Comparison of ENCODE assay signal across 32 cellular contexts in genomic region chr16:85142129-85142513, GRCh38. TPM values are rescaled to one million over a fixed set of nuclear protein-coding genes. Genes with fewer than 3 reads are reported as not detected.
"Had no signal": no experiment of that assay in that cellular context is flagged by ENCODE, and none has a peak within 500 bp of the region (broad histone marks: within the 10 kb centered on the region; RNA-seq: fewer than 3 reads in every experiment).

No MANE protein-coding gene starts in this region.

- H3K27ac Mint-ChIP-seq: activated CD4-positive, alpha-beta memory T cell treated with anti-CD3 and anti-CD28 coated beads, Interleukin-2, amount 10 ng/mL, durations not matched to agents 7 days and 5 days; activated CD4-positive, alpha-beta T cell treated with anti-CD3 and anti-CD28 coated beads, Interleukin-2, amount 10 ng/mL, durations not matched to agents 7 days and 5 days; activated naive CD4-positive, alpha-beta T cell treated with anti-CD3 and anti-CD28 coated beads, Interleukin-2, amount 10 ng/mL, durations not matched to agents 7 days and 5 days; activated naive CD4-positive, alpha-beta T cell treated with anti-CD3 and anti-CD28 coated beads, Interleukin-2, amount 50 U/mL, for 72 hours; activated naive CD8-positive, alpha-beta T cell treated with anti-CD3 and anti-CD28 coated beads, Interleukin-2, amount 10 ng/mL, durations not matched to agents 7 days and 5 days; activated T-cell treated with anti-CD3 and anti-CD28 coated beads, Interleukin-2, amount 50 U/mL, for 24 hours; activated T-cell treated with anti-CD3 and anti-CD28 coated beads, Interleukin-2, amount 50 U/mL, for 72 hours; WTC11 had no signal

- H3K4me3 Mint-ChIP-seq: activated CD4-positive, alpha-beta memory T cell treated with anti-CD3 and anti-CD28 coated beads, Interleukin-2, amount 10 ng/mL, durations not matched to agents 7 days and 5 days; activated CD4-positive, alpha-beta T cell treated with anti-CD3 and anti-CD28 coated beads, Interleukin-2, amount 10 ng/mL, durations not matched to agents 7 days and 5 days; activated naive CD4-positive, alpha-beta T cell treated with anti-CD3 and anti-CD28 coated beads, Interleukin-2, amount 10 ng/mL, durations not matched to agents 7 days and 5 days; activated naive CD8-positive, alpha-beta T cell treated with anti-CD3 and anti-CD28 coated beads, Interleukin-2, amount 10 ng/mL, durations not matched to agents 7 days and 5 days; activated T-cell treated with anti-CD3 and anti-CD28 coated beads, Interleukin-2, amount 50 U/mL, for 24 hours; activated T-cell treated with anti-CD3 and anti-CD28 coated beads, Interleukin-2, amount 50 U/mL, for 72 hours; brain; effector memory CD8-positive, alpha-beta T cell; WTC11 had no signal

- H3K36me3 ChIP-seq: ascending aorta, breast epithelium, cardiac muscle cell, esophagus muscularis mucosa, gastrocnemius medialis had no signal

- H3K9me3 Mint-ChIP-seq: activated CD4-positive, alpha-beta memory T cell treated with anti-CD3 and anti-CD28 coated beads, Interleukin-2, amount 10 ng/mL, durations not matched to agents 7 days and 5 days; activated CD4-positive, alpha-beta T cell treated with anti-CD3 and anti-CD28 coated beads, Interleukin-2, amount 10 ng/mL, durations not matched to agents 7 days and 5 days; activated naive CD4-positive, alpha-beta T cell treated with anti-CD3 and anti-CD28 coated beads, Interleukin-2, amount 10 ng/mL, durations not matched to agents 7 days and 5 days; activated naive CD4-positive, alpha-beta T cell treated with anti-CD3 and anti-CD28 coated beads, Interleukin-2, amount 50 U/mL, for 72 hours; activated naive CD8-positive, alpha-beta T cell treated with anti-CD3 and anti-CD28 coated beads, Interleukin-2, amount 10 ng/mL, durations not matched to agents 7 days and 5 days; activated T-cell treated with anti-CD3 and anti-CD28 coated beads, Interleukin-2, amount 50 U/mL, for 24 hours; activated T-cell treated with anti-CD3 and anti-CD28 coated beads, Interleukin-2, amount 50 U/mL, for 72 hours; effector memory CD8-positive, alpha-beta T cell; WTC11 had no signal

- H3K36me3 Mint-ChIP-seq: activated naive CD4-positive, alpha-beta T cell treated with anti-CD3 and anti-CD28 coated beads, Interleukin-2, amount 10 ng/mL, durations not matched to agents 7 days and 5 days; activated naive CD4-positive, alpha-beta T cell treated with anti-CD3 and anti-CD28 coated beads, Interleukin-2, amount 50 U/mL, for 72 hours; activated naive CD8-positive, alpha-beta T cell treated with anti-CD3 and anti-CD28 coated beads, Interleukin-2, amount 10 ng/mL, durations not matched to agents 7 days and 5 days; brain; WTC11 had no signal

- H3K27ac ChIP-seq: ascending aorta, breast epithelium, cardiac muscle cell, esophagus muscularis mucosa, foreskin keratinocyte had no signal

- H3K27me3 ChIP-seq: ascending aorta, breast epithelium, cardiac muscle cell, esophagus muscularis mucosa, gastrocnemius medialis had no signal

- H3K4me1 ChIP-seq: foreskin keratinocyte had no signal

- DNase-seq: activated CD4-positive, alpha-beta memory T cell treated with anti-CD3 and anti-CD28 coated beads, Interleukin-2, amount 10 ng/mL, durations not matched to agents 7 days and 5 days; activated CD4-positive, alpha-beta T cell treated with anti-CD3 and anti-CD28 coated beads for 1 hour; activated CD4-positive, alpha-beta T cell treated with anti-CD3 and anti-CD28 coated beads for 4 hours; activated CD4-positive, alpha-beta T cell treated with anti-CD3 and anti-CD28 coated beads, Interleukin-2, amount 10 ng/mL, durations not matched to agents 7 days and 5 days; activated CD4-positive, alpha-beta T cell treated with anti-CD3 and anti-CD28 coated beads, Interleukin-2, amount 50 U/mL, for 4 hours; activated CD8-positive, alpha-beta memory T cell treated with anti-CD3 and anti-CD28 coated beads, Interleukin-2, amount 50 U/mL, for 48 hours; activated gamma-delta T cell; activated naive CD4-positive, alpha-beta T cell; activated naive CD4-positive, alpha-beta T cell treated with anti-CD3 and anti-CD28 coated beads, Interleukin-2, amount 10 ng/mL, durations not matched to agents 7 days and 5 days; activated naive CD8-positive, alpha-beta T cell treated with anti-CD3 and anti-CD28 coated beads, Interleukin-2, amount 10 ng/mL, durations not matched to agents 7 days and 5 days; activated T-cell treated with anti-CD3 and anti-CD28 coated beads for 4 hours; activated T-cell treated with anti-CD3 and anti-CD28 coated beads, Interleukin-2, amount 50 U/mL, for 24 hours; activated T-cell treated with anti-CD3 and anti-CD28 coated beads, Interleukin-2, amount 50 U/mL, for 72 hours; central memory CD4-positive, alpha-beta T cell; dermis blood vessel endothelial cell; effector CD4-positive, alpha-beta T cell; effector memory CD8-positive, alpha-beta T cell; erythroblast; foreskin keratinocyte; gastrocnemius medialis; glutamatergic neuron; T-helper 2 cell had no signal

- ATAC-seq: activated naive CD4-positive, alpha-beta T cell treated with anti-CD3 and anti-CD28 coated beads, Interleukin-2, amount 50 U/mL, for 72 hours; activated T-cell treated with anti-CD3 and anti-CD28 coated beads, Interleukin-2, amount 50 U/mL, for 72 hours; effector memory CD8-positive, alpha-beta T cell; foreskin keratinocyte; gastrocnemius medialis; WTC11 had no signal

- H3K4me3 ChIP-seq: ascending aorta, breast epithelium, cardiac muscle cell, coronary artery, esophagus muscularis mucosa, gastrocnemius medialis had no signal

- H3K4me1 Mint-ChIP-seq: activated CD4-positive, alpha-beta T cell treated with anti-CD3 and anti-CD28 coated beads, Interleukin-2, amount 10 ng/mL, durations not matched to agents 7 days and 5 days had no signal

- H3K9me3 ChIP-seq: ascending aorta, breast epithelium, esophagus muscularis mucosa, gastrocnemius medialis had no signal

RNA-seq across cellular contexts. Expression of gene CIBAR2, which starts 29.8 kb away (rescaled TPM):
- total RNA-seq: activated CD4-positive, alpha-beta memory T cell treated with anti-CD3 and anti-CD28 coated beads, Interleukin-2, amount 10 ng/mL, durations not matched to agents 7 days and 5 days; activated CD4-positive, alpha-beta T cell treated with anti-CD3 and anti-CD28 coated beads, Interleukin-2, amount 10 ng/mL, durations not matched to agents 7 days and 5 days; activated naive CD4-positive, alpha-beta T cell treated with anti-CD3 and anti-CD28 coated beads, Interleukin-2, amount 50 U/mL, for 72 hours; activated naive CD8-positive, alpha-beta T cell treated with anti-CD3 and anti-CD28 coated beads, Interleukin-2, amount 10 ng/mL, durations not matched to agents 7 days and 5 days; activated T-cell treated with anti-CD3 and anti-CD28 coated beads, Interleukin-2, amount 50 U/mL, for 72 hours; ascending aorta; breast epithelium; cardiac muscle cell; cerebellum; dermis blood vessel endothelial cell; esophagus muscularis mucosa; foreskin keratinocyte; gastrocnemius medialis; T-helper 1 cell treated with Interleukin-12 subunit alpha and Interleukin-12 subunit beta and Interleukin-4 antibody, amounts not matched to agents 30 ng/mL and 1 ng/mL, for 36 hours; WTC11 had no signal
- polyA plus RNA-seq: cardiac muscle cell, foreskin keratinocyte had no signal
